25 cellular contexts compared by ENCODE assay signal in genomic region chr10:17220652-17221100, GRCh38. TPM values are rescaled to one million over a fixed set of nuclear protein-coding genes. Genes with fewer than 3 reads are reported as not detected.
DNase-seq lines count a peak whose midpoint lies in the region; ATAC-seq and TF ChIP-seq lines count a peak whose summit lies in the region.
"Had no signal": no experiment of that assay in that cellular context is flagged by ENCODE, and none has a peak within 500 bp of the region (broad histone marks: within the 10 kb centered on the region; RNA-seq: fewer than 3 reads in every experiment).

No MANE protein-coding gene starts in this region.

- H3K36me3 Mint-ChIP-seq in Calu3 (ENCODE audit: insufficient read depth, unreplicated experiment) (peaks cover 9% of the 10 kb centered on the region), endodermal cell (ENCODE audit: low read depth) (no peaks in the 10 kb centered on the region)
- H3K36me3 Mint-ChIP-seq: brain had no signal

- no peaks in the 10 kb centered on the region for H3K9me3 ChIP-seq in endodermal cell (ENCODE audit: control insufficient read depth, low read length)
- H3K9me3 ChIP-seq in skeletal muscle satellite cell (replicated peaks; ENCODE audit: low read length): no peaks in the 10 kb centered on the region
- H3K9me3 ChIP-seq: BLaER1, mucosa of descending colon, neutrophil, suprapubic skin had no signal

- H3K4me2 ChIP-seq in skeletal muscle satellite cell (ENCODE audit: low read length): no peak overlapping the region
- H3K4me2 ChIP-seq: BLaER1 had no signal

- H3K9ac ChIP-seq in endodermal cell (ENCODE audit: extremely low read depth, low read length, poor library complexity, severe bottlenecking): no peak overlapping the region
- peak overlapping the region; percentile 20 for H3K9ac ChIP-seq in skeletal muscle satellite cell (ENCODE audit: low read depth, low read length)
- H3K9ac ChIP-seq: BLaER1 had no signal

- peaks cover 32% of the 10 kb centered on the region for H3K4me1 Mint-ChIP-seq in Calu3 (ENCODE audit: low read depth, unreplicated experiment)
- H3K4me1 Mint-ChIP-seq in endodermal cell: no peaks in the 10 kb centered on the region

- CTCF ChIA-PET in Calu3 (lab: Charles Lee) (interaction anchor here (0.5 kb wide), 1 partner anchor 82 kb away, joined by 3 read pairs; no protein-coding TSS in a partner anchor), HEK293T (lab: Yijun Ruan, JAX) (no interaction called here)

- H3K4me3 Mint-ChIP-seq in Calu3 (ENCODE audit: low read depth, unreplicated experiment) (no peak overlapping the region), endodermal cell (no peak overlapping the region)
- H3K4me3 Mint-ChIP-seq: brain; T-helper 2 cell treated with Interferon-gamma antibody and Interleukin-4, amounts not matched to agents 5 μg/mL and 100 μg/mL, for 36 hours had no signal

- no peaks in the 10 kb centered on the region for H3K27me3 Mint-ChIP-seq in Calu3 (ENCODE audit: unreplicated experiment)
- H3K27me3 Mint-ChIP-seq in endodermal cell (ENCODE audit: insufficient read depth): peaks cover 17% of the 10 kb centered on the region
- H3K27me3 Mint-ChIP-seq: brain had no signal

- intact Hi-C loops in Calu3 (cut with micrococcal nuclease; ENCODE audit: unreplicated experiment): no loop called here

- peaks cover 1% of the 10 kb centered on the region for H3K27me3 ChIP-seq in endodermal cell (ENCODE audit: control insufficient read depth, insufficient read depth, low read length, poor library complexity, severe bottlenecking)
- no peaks in the 10 kb centered on the region for H3K27me3 ChIP-seq in skeletal muscle satellite cell (ENCODE audit: control insufficient read depth, insufficient read depth, low read length)
- H3K27me3 ChIP-seq: BLaER1, neutrophil, suprapubic skin had no signal

- no peak for DNase-seq in Calu3
- peak; percentile 26 for DNase-seq in HEK293T (ENCODE audit: extremely low spot score)
- no peak for DNase-seq in endodermal cell
- DNase-seq in NOMO-1 treated with dmso at 0.1 percent for 144 hours (lab: John Stamatoyannopoulos, UW; ENCODE audit: unreplicated experiment): no peak
- no peak for DNase-seq in activated gamma-delta T cell (lab: John Stamatoyannopoulos, UW)
- DNase-seq: activated CD4-positive, alpha-beta T cell treated with anti-CD3 and anti-CD28 coated beads for 1 hour; activated CD8-positive, alpha-beta memory T cell treated with anti-CD3 and anti-CD28 coated beads, Interleukin-2, amount 50 U/mL, for 4 hours; activated gamma-delta T cell treated with Interleukin-2 at 50 U/mL for 16 hours; H7; hypothalamus; Kasumi-1; left cardiac atrium; mucosa of descending colon; NCI-H1417 treated with DMSO at 0.1 percent for 48 hours; NCI-H345; SHP77 treated with DMSO at 0.1 percent for 48 hours; stimulated activated CD4-positive, alpha-beta T cell treated with anti-CD3 and anti-CD28 coated beads, Interleukin-2, amount 100 ng/mL, for 24 hours had no signal

- 100% methylated on average over 1 of the region's 1 CpG; no CpG with 5 or more reads in 1 of the 2 experiments for WGBS in endodermal cell (ENCODE audit: insufficient coverage in 1 of 2, insufficient read length in 1 of 2), 2 experiments

- no TSS peak for BruUV-seq in Calu3 (replicated peaks; lab: Mats Ljungman, UMichigan)

- H3K27ac Mint-ChIP-seq in Calu3 (ENCODE audit: unreplicated experiment) (peak overlapping the region; percentile 47), endodermal cell (no peak overlapping the region)
- H3K27ac Mint-ChIP-seq: T-helper 2 cell treated with Interferon-gamma antibody and Interleukin-4, amounts not matched to agents 5 μg/mL and 100 μg/mL, for 36 hours had no signal

- peak overlapping the region; percentile 41 for H3K27ac ChIP-seq in endodermal cell (ENCODE audit: low read depth, low read length)
- H3K27ac ChIP-seq: BLaER1, neutrophil, suprapubic skin had no signal

- no peak overlapping the region for H3K4me3 ChIP-seq in endodermal cell (ENCODE audit: low read length)
- no peak overlapping the region for H3K4me3 ChIP-seq in skeletal muscle satellite cell (ENCODE audit: low read length)
- H3K4me3 ChIP-seq: BLaER1, mucosa of descending colon, suprapubic skin had no signal

- POLR2A ChIA-PET in HEK293T (lab: Yijun Ruan, JAX): interaction anchor here (1.0 to 4.7 kb wide), 3 partner anchors 9 to 403 kb away, joined by 3 to 34 read pairs (median 24); partner anchors contain the start of genes RSU1 and TRDMT1

- H3K9me3 Mint-ChIP-seq in Calu3 (ENCODE audit: low read depth, unreplicated experiment) (no peaks in the 10 kb centered on the region), endodermal cell (no peaks in the 10 kb centered on the region)
- H3K9me3 Mint-ChIP-seq: brain; T-helper 2 cell treated with Interferon-gamma antibody and Interleukin-4, amounts not matched to agents 5 μg/mL and 100 μg/mL, for 36 hours had no signal

- H3K4me1 ChIP-seq in endodermal cell (ENCODE audit: control insufficient read depth, insufficient read depth, low read length) (no peaks in the 10 kb centered on the region), skeletal muscle satellite cell (ENCODE audit: control insufficient read depth, insufficient read depth, low read length) (peaks cover 47% of the 10 kb centered on the region)
- H3K4me1 ChIP-seq: BLaER1 had no signal

- ATAC-seq in GM18519 (IDR thresholded peaks at IDR 0.05; ENCODE audit: low FRiP score, unreplicated experiment): no peak
- ATAC-seq: left cardiac atrium, mucosa of descending colon, sciatic nerve had no signal

- H3K36me3 ChIP-seq in endodermal cell (ENCODE audit: control insufficient read depth, insufficient read depth, low read length): no peaks in the 10 kb centered on the region
- H3K36me3 ChIP-seq in skeletal muscle satellite cell (ENCODE audit: insufficient read depth, low read length): no peaks in the 10 kb centered on the region
- H3K36me3 ChIP-seq: BLaER1, neutrophil, suprapubic skin had no signal

- TF ChIP-seq CTCF in Calu3 (IDR thresholded peaks at IDR 0.05; ENCODE audit: unreplicated experiment) (no peak), endodermal cell (conservative IDR thresholded peaks at IDR 0.05) (no peak)

TF ChIP-seq in HEK293T, 16 proteins besides CTCF, POLR2A, EP300 and RAD21:
- TF ChIP-seq SUZ12 (IDR thresholded peaks at IDR 0.05) (no peak), ZNF384 (IDR thresholded peaks at IDR 0.05) (peak; percentile 78; the same call in 1 of the 2 replicates), PKNOX1 (IDR thresholded peaks at IDR 0.05) (peak; percentile 92)

RNA-seq across cellular contexts. Expression of gene VIM, which starts 7.4 kb away (rescaled TPM):
- 318 and 486 TPM in 2 replicates for total RNA-seq in Calu3 (2022)
- 100 to 1,000 TPM in 1 of 2 donors, 10 to 100 TPM in 1; 84.3 to 155 TPM for total RNA-seq in endodermal cell
- 2,565 TPM for polyA plus RNA-seq in endodermal cell (2013, experiment 1 of 2)
- polyA plus RNA-seq in endodermal cell (2013, experiment 2 of 2): 2,676 TPM
- 9,208 and 11,075 TPM in 2 replicates for total RNA-seq in skeletal muscle satellite cell (2012; rRNA removed)

RNA-seq across cellular contexts. Expression of gene TRDMT1, which starts 19.2 kb away (rescaled TPM):
- total RNA-seq in Calu3 (2022): 7.9 and 10.3 TPM in 2 replicates
- total RNA-seq in endodermal cell: 10 to 100 TPM in 1 of 2 donors, 1 to 10 TPM in 1; 8.1 to 13.0 TPM
- 19.4 TPM for polyA plus RNA-seq in endodermal cell (2013, experiment 1 of 2)
- 19.0 TPM for polyA plus RNA-seq in endodermal cell (2013, experiment 2 of 2)
- total RNA-seq in skeletal muscle satellite cell (2012; rRNA removed): 4.8 and 5.8 TPM in 2 replicates
